In the genomic region with DNA sequence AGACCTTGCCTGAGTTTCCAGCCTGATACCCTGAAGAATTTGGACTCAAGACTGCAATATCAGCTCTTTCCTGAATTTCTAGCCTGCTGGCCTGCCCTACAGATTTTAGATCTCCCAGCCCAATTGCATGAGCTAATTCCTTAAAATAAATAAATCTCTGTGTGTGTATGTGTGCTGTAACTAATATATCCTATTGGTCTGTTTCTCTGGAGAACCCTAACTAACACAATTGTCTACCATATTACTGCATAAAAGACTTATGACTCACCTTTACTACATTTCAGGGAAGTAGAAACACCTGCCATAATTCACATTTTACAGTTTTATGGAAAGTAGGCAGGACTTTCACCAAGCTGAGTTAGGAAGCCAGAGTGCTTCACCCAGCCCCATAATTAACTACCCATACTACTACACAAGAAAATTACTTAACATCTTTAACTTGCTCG, we compare ENCODE assay signal across 14 cellular contexts.
DNase-seq lines count a peak whose midpoint lies in the region; ATAC-seq and TF ChIP-seq lines count a peak whose summit lies in the region.
"Had no signal": no experiment of that assay in that cellular context is flagged by ENCODE, and none has a peak within 500 bp of the region (broad histone marks: within the 10 kb centered on the region; RNA-seq: fewer than 3 reads in every experiment).

No MANE protein-coding gene starts in this region.

- peaks cover 14% of the 10 kb centered on the region for H3K27me3 Mint-ChIP-seq in activated T-cell treated with anti-CD3 and anti-CD28 coated beads, Interleukin-2, amount 50 U/mL, for 24 hours

- H3K4me3 ChIP-seq in SK-N-SH (ENCODE audit: low read depth in 2 of 2, low read length in 1 of 2): no peak overlapping the region
- H3K4me3 ChIP-seq in fibroblast of the aortic adventitia (ENCODE audit: low read depth, low read length): no peak overlapping the region
- H3K4me3 ChIP-seq in transverse colon: no peak overlapping the region
- H3K4me3 ChIP-seq: adrenal gland had no signal

- no peak overlapping the region for H3K27ac Mint-ChIP-seq in activated T-cell treated with anti-CD3 and anti-CD28 coated beads, Interleukin-2, amount 50 U/mL, for 24 hours
- H3K27ac Mint-ChIP-seq: activated CD4-positive, alpha-beta T cell treated with anti-CD3 and anti-CD28 coated beads for 36 hours; progenitor cell of endocrine pancreas; T-helper 17 cell had no signal

- H3K9me3 ChIP-seq in SK-N-SH (no peaks in the 10 kb centered on the region), transverse colon (no peaks in the 10 kb centered on the region)
- H3K9me3 ChIP-seq: adrenal gland had no signal

- H3K4me2 ChIP-seq in SK-N-SH: peak overlapping the region; percentile 40; the same call in 1 of the 2 replicates

- peaks cover 15% of the 10 kb centered on the region for H3K79me2 ChIP-seq in SK-N-SH (ENCODE audit: insufficient read depth)

- no peaks in the 10 kb centered on the region for H3K9me3 Mint-ChIP-seq in activated T-cell treated with anti-CD3 and anti-CD28 coated beads, Interleukin-2, amount 50 U/mL, for 24 hours

- TF ChIP-seq CTCF in SK-N-SH (IDR thresholded peaks at IDR 0.05): no peak
- TF ChIP-seq CTCF in RWPE1 (conservative IDR thresholded peaks at IDR 0.05; ENCODE audit: low read depth): no peak
- TF ChIP-seq CTCF in fibroblast of the aortic adventitia (IDR thresholded peaks at IDR 0.05; ENCODE audit: insufficient read depth, low read length): no peak
- TF ChIP-seq CTCF in transverse colon (IDR thresholded peaks at IDR 0.05): no peak

- H3F3A ChIP-seq in SK-N-SH (replicated peaks; ENCODE audit: insufficient read depth): peaks cover 45% of the 10 kb centered on the region

- H3K27ac ChIP-seq in SK-N-SH (ENCODE audit: low read depth in 2 of 2, low read length in 1 of 2) (peak overlapping the region; percentile 58 to 80; a peak in 3 of 4 replicates), RWPE1 (no peak overlapping the region), transverse colon (peak overlapping the region; percentile 63 to 78 (median 68))
- H3K27ac ChIP-seq: adrenal gland had no signal

- H3K9me2 ChIP-seq in SK-N-SH: no peaks in the 10 kb centered on the region

- no peak for TF ChIP-seq RAD21 in SK-N-SH (IDR thresholded peaks at IDR 0.05; ENCODE audit: low read length)

- no peak overlapping the region for H2AFZ ChIP-seq in SK-N-SH (ENCODE audit: low read depth)

- no peaks in the 10 kb centered on the region for H4K20me1 ChIP-seq in SK-N-SH (ENCODE audit: insufficient read depth)

- H3K4me1 Mint-ChIP-seq in activated T-cell treated with anti-CD3 and anti-CD28 coated beads, Interleukin-2, amount 50 U/mL, for 24 hours (ENCODE audit: low read depth): no peaks in the 10 kb centered on the region
- H3K4me1 Mint-ChIP-seq: activated CD4-positive, alpha-beta T cell treated with anti-CD3 and anti-CD28 coated beads for 36 hours had no signal

- H3K36me3 Mint-ChIP-seq in activated T-cell treated with anti-CD3 and anti-CD28 coated beads, Interleukin-2, amount 50 U/mL, for 24 hours (ENCODE audit: low read depth): no peaks in the 10 kb centered on the region

- TF ChIP-seq POLR2A in transverse colon (IDR thresholded peaks at IDR 0.05): no peak

- intact Hi-C loops in transverse colon (cut with DNase I; ENCODE audit: low total_unique reads): no loop called here

- ATAC-seq in SK-N-SH treated with all-trans-retinoic acid at 6 μM for 48 hours (no peak), GM21515 (IDR thresholded peaks at IDR 0.05; ENCODE audit: unreplicated experiment) (no peak)
- ATAC-seq: activated CD4-positive, alpha-beta T cell treated with anti-CD3 and anti-CD28 coated beads for 36 hours; T-helper 17 cell had no signal

- H3K4me1 ChIP-seq in SK-N-SH (ENCODE audit: control insufficient read depth in 1 of 2, insufficient read depth in 2 of 2, low read depth in 1 of 2, low read length in 1 of 2) (peaks cover 10 to 62% of the 10 kb centered on the region in 2 experiments), transverse colon (peaks cover 5 to 52% (median 26%) of the 10 kb centered on the region in 4 donors)

- CTCF ChIA-PET in SK-N-SH (lab: Yijun Ruan, JAX) (interaction anchor here (0.8 to 7.8 kb wide), 3 partner anchors 12 to 40 kb away, joined by 4 to 42 read pairs (median 4); no protein-coding TSS in a partner anchor), RWPE1 (lab: Yijun Ruan, JAX) (interaction anchor here (0.6 to 0.8 kb wide), 2 partner anchors 227 to 490 kb away, joined by 3 read pairs; no protein-coding TSS in a partner anchor)

- in situ Hi-C loops in transverse colon (cut with MboI; ENCODE audit: low pct_ligation_motif_present in 1 of 4, low pct_unique_long_range_greater_than_20kb in 1 of 4, low sequenced_read_pairs in 3 of 4): loop anchor here in 2 of 4 donors (25.0 kb wide), 2 partner anchors 152 to 227 kb away; a partner anchor contains a TSS

- no peak for TF ChIP-seq EP300 in SK-N-SH (IDR thresholded peaks at IDR 0.05; ENCODE audit: borderline replicate concordance in 1 of 2, low read depth in 1 of 2, low read length in 1 of 2)
- no peak for TF ChIP-seq EP300 in transverse colon (IDR thresholded peaks at IDR 0.05; ENCODE audit: low read depth)

- POLR2A ChIA-PET in SK-N-SH (lab: Yijun Ruan, JAX) (no interaction called here), RWPE1 (lab: Yijun Ruan, JAX; ENCODE audit: low non-redundant PET) (no interaction called here)

- no peak overlapping the region; the same call in 1 of the 2 replicates for H3K9ac ChIP-seq in SK-N-SH

- no peak for DNase-seq in SK-N-SH
- peak; percentile 30 for DNase-seq in RWPE1 (ENCODE audit: low spot score)
- peak; percentile 56 for DNase-seq in fibroblast of the aortic adventitia (ENCODE audit: low read depth)
- DNase-seq in transverse colon: no peak
- no peak for DNase-seq in activated T-cell treated with anti-CD3 and anti-CD28 coated beads, Interleukin-2, amount 50 U/mL, for 24 hours
- no peak for DNase-seq in ecto neural progenitor cell (ENCODE audit: low spot score)
- DNase-seq: activated CD4-positive, alpha-beta T cell treated with anti-CD3 and anti-CD28 coated beads for 36 hours; activated T-cell treated with anti-CD3 and anti-CD28 coated beads for 4 hours; adrenal gland; COR-L47; T-helper 17 cell had no signal

- no peaks in the 10 kb centered on the region for H3K36me3 ChIP-seq in SK-N-SH (replicated peaks in 1 of 2; ENCODE audit: control insufficient read depth in 1 of 2, insufficient read depth in 2 of 2, low read length in 1 of 2)
- H3K36me3 ChIP-seq in transverse colon: no peaks in the 10 kb centered on the region
- H3K36me3 ChIP-seq: adrenal gland had no signal

- H3K27me3 ChIP-seq in SK-N-SH (ENCODE audit: insufficient read depth): no peaks in the 10 kb centered on the region
- no peaks in the 10 kb centered on the region for H3K27me3 ChIP-seq in transverse colon
- H3K27me3 ChIP-seq: adrenal gland had no signal

- WGBS in SK-N-SH (ENCODE audit: low lambda C conversion rate): 95% methylated on average over 1 of the region's 1 CpG
- 35 to 36% methylated on average over 1 of the region's 1 CpG for WGBS in transverse colon (ENCODE audit: low coverage in 1 of 2), 2 donors

- H3K4me3 Mint-ChIP-seq in activated T-cell treated with anti-CD3 and anti-CD28 coated beads, Interleukin-2, amount 50 U/mL, for 24 hours: no peak overlapping the region
- H3K4me3 Mint-ChIP-seq: activated CD4-positive, alpha-beta T cell treated with anti-CD3 and anti-CD28 coated beads for 36 hours; T-helper 17 cell had no signal

TF ChIP-seq in SK-N-SH, 30 proteins besides CTCF, POLR2A, EP300 and RAD21:
- TF ChIP-seq RCOR1 (IDR thresholded peaks at IDR 0.05; ENCODE audit: low read length): no peak
- TF ChIP-seq NFIC (IDR thresholded peaks at IDR 0.05; ENCODE audit: borderline replicate concordance): no peak
- TF ChIP-seq EZH2phosphoT487 (IDR thresholded peaks at IDR 0.05; ENCODE audit: borderline replicate concordance, low read depth): no peak
- no peak for TF ChIP-seq ELF1 (IDR thresholded peaks at IDR 0.05)
- TF ChIP-seq SMC3 (IDR thresholded peaks at IDR 0.05; ENCODE audit: low read depth, low read length): no peak
- no peak for TF ChIP-seq MXI1 (IDR thresholded peaks at IDR 0.05; ENCODE audit: low read depth, low read length)
- TF ChIP-seq, protein P1, sequence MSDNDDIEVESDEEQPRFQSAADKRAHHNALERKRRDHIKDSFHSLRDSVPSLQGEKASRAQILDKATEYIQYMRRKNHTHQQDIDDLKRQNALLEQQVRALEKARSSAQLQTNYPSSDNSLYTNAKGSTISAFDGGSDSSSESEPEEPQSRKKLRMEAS (IDR thresholded peaks at IDR 0.05; ENCODE audit: low read depth): no peak
- TF ChIP-seq JUND (IDR thresholded peaks at IDR 0.05): no peak

TF ChIP-seq in SK-N-SH treated with all-trans-retinoic acid at 6 μM for 48 hours, 23 proteins besides CTCF, POLR2A, EP300 and RAD21:
- TF ChIP-seq BACH2 (CRISPR knock-in tag; IDR thresholded peaks at IDR 0.05; ENCODE audit: borderline replicate concordance) (no peak), ZFP30 (CRISPR knock-in tag; IDR thresholded peaks at IDR 0.05) (no peak), ISL1 (CRISPR knock-in tag; IDR thresholded peaks at IDR 0.05) (no peak), ZNF8 (CRISPR knock-in tag; IDR thresholded peaks at IDR 0.05) (no peak), ZNF70 (CRISPR knock-in tag; IDR thresholded peaks at IDR 0.05) (no peak)
- TF ChIP-seq, protein P2, sequence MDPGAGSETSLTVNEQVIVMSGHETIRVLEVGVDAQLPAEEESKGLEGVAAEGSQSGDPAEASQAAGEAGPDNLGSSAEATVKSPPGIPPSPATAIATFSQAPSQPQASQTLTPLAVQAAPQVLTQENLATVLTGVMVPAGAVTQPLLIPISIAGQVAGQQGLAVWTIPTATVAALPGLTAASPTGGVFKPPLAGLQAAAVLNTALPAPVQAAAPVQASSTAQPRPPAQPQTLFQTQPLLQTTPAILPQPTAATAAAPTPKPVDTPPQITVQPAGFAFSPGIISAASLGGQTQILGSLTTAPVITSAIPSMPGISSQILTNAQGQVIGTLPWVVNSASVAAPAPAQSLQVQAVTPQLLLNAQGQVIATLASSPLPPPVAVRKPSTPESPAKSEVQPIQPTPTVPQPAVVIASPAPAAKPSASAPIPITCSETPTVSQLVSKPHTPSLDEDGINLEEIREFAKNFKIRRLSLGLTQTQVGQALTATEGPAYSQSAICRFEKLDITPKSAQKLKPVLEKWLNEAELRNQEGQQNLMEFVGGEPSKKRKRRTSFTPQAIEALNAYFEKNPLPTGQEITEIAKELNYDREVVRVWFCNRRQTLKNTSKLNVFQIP (CRISPR knock-in tag; IDR thresholded peaks at IDR 0.05; ENCODE audit: borderline replicate concordance, low read depth): no peak

Comparison
In these comparisons a context has a peak if more than half of its experiments do, and no peak if none do; other contexts are left out.
1. DNase-seq: peak in RWPE1 (single experiment) and fibroblast of the aortic adventitia (single experiment); none in SK-N-SH (single experiment), transverse colon (single experiment), activated T-cell treated with anti-CD3 and anti-CD28 coated beads, Interleukin-2, amount 50 U/mL, for 24 hours (single experiment) and ecto neural progenitor cell (single experiment).